ENCODE assay signal across 11 cellular contexts in the genomic region with DNA sequence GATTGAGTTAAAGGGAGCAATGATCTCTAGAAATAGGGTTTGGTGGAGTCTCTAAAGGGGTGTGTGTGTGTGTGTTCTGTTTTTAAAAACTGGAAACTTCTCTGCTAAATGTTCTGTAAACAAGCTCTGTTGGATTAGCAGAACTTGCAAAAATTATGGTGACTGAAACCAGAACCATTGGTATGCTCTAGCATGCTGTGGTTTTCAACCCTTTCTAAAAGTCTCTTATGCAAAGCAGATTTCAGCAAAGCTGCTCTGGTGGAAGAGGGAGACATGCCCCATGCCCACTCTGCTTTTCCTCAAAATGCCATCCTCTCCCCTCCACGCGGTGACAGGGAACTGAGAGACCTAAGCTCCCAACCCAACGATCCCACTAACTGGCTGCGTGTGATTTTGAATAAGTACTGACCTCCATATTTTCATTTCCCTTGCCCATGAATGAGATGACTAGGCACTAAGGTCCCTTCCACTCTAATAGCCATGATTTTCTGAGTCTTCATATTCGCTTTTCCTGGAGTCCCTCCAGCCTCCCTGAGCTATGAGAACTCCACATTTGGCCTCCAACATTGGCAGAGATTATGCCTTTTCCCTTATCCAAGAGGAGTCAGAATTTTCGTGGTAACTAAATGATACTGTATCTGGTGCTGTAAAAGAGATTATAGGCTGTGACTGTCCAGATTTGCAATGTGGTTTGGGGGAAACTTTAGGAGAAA.
A peak's percentile ranks its signal among the peaks of the same experiment; 100 is the strongest.
DNase-seq lines count a peak whose midpoint lies in the region; ATAC-seq, FAIRE-seq and TF ChIP-seq lines count a peak whose summit lies in the region.
"Had no signal": no experiment of that assay in that cellular context is flagged by ENCODE, and none has a peak within 500 bp of the region (broad histone marks: within the 10 kb centered on the region; RNA-seq: fewer than 3 reads in every experiment).

No MANE protein-coding gene starts in this region.

- no peak for DNase-seq in HepG2 (ENCODE audit: low spot score)
- no peak for DNase-seq in activated effector memory CD4-positive, alpha-beta T cell treated with anti-CD3 and anti-CD28 coated beads, Interleukin-2, amount 50 U/mL, for 16 hours
- DNase-seq in stimulated activated CD4-positive, alpha-beta T cell treated with anti-CD3 and anti-CD28 coated beads, Interleukin-2, amount 100 ng/mL, for 24 hours: no peak
- DNase-seq in DMS53 treated with DMSO at 0.1 percent for 48 hours (lab: John Stamatoyannopoulos, UW; ENCODE audit: unreplicated experiment): no peak
- DNase-seq: mesendoderm; stimulated activated naive CD4-positive, alpha-beta T cell had no signal

- H3K27me3 ChIP-seq in liver (ENCODE audit: control insufficient read depth in 4 of 4, insufficient read depth in 4 of 4, low read length in 3 of 4) (no peaks in the 10 kb centered on the region), HepG2 (ENCODE audit: control insufficient read depth in 1 of 2, insufficient read depth in 2 of 2, low read length in 2 of 2) (no peaks in the 10 kb centered on the region)

- intact Hi-C loops in HepG2 (cut with micrococcal nuclease; ENCODE audit: unreplicated experiment): no loop called here

- no peak for TF ChIP-seq EP300 in HepG2 (IDR thresholded peaks at IDR 0.05; ENCODE audit: low read depth in 2 of 2, low read length in 2 of 2)
- no peak for TF ChIP-seq EP300 in HepG2 (CRISPR knock-in tag; IDR thresholded peaks at IDR 0.05; ENCODE audit: borderline replicate concordance)

- H3K27ac ChIP-seq in liver (ENCODE audit: low read depth in 1 of 2, low read length in 2 of 2): peak overlapping the region; percentile 63 to 64
- no peak overlapping the region for H3K27ac ChIP-seq in HepG2 (ENCODE audit: extremely low read length, insufficient read depth, low read length)

- H3K4me2 ChIP-seq in HepG2 (ENCODE audit: low read depth, low read length): no peak overlapping the region

- TF ChIP-seq RAD21 in liver (IDR thresholded peaks at IDR 0.05) (no peak), HepG2 (CRISPR knock-in tag; IDR thresholded peaks at IDR 0.05) (no peak)

- WGBS in liver: 69% methylated on average over 6 of the region's 6 CpGs
- 85% methylated on average over 6 of the region's 6 CpGs for WGBS in HepG2 (ENCODE audit: low lambda C conversion rate)

- H3K9ac ChIP-seq in liver (ENCODE audit: low read depth in 1 of 2, low read length in 2 of 2) (no peak overlapping the region), HepG2 (ENCODE audit: insufficient read depth, low read depth, low read length) (no peak overlapping the region)

- CTCF ChIA-PET in HepG2 (lab: Yijun Ruan, JAX; ENCODE audit: low intra/inter-chr PET ratio, low total read pairs): no interaction called here

- no peak overlapping the region for H2AFZ ChIP-seq in HepG2 (ENCODE audit: low read length)

- H3K4me3 ChIP-seq in liver (ENCODE audit: low read depth in 1 of 3, low read length in 3 of 3) (no peak overlapping the region), HepG2 (replicated peaks in 1 of 3; ENCODE audit: insufficient read depth in 1 of 3, low read depth in 2 of 3, low read length in 3 of 3) (no peak overlapping the region)

- in situ Hi-C loops in HepG2 (cut with HindIII; ENCODE audit: extremely low pct_ligation_motif_present, low pct_unique_long_range_greater_than_20kb): no loop called here

- no peak for TF ChIP-seq CTCF in liver (IDR thresholded peaks at IDR 0.05; ENCODE audit: low read depth, low read length, missing input control)
- no peak for TF ChIP-seq CTCF in HepG2 (CRISPR knock-in tag; IDR thresholded peaks at IDR 0.05)

- no peak for TF ChIP-seq POLR2A in HepG2 (IDR thresholded peaks at IDR 0.05; ENCODE audit: insufficient read depth in 1 of 2, low read depth in 2 of 2, low read length in 2 of 2)

- POLR2A ChIA-PET in HepG2 (lab: Yijun Ruan, JAX): no interaction called here

- no peaks in the 10 kb centered on the region for H3K36me3 ChIP-seq in liver (ENCODE audit: control insufficient read depth in 4 of 4, insufficient read depth in 3 of 4, low read depth in 1 of 4, low read length in 3 of 4)
- H3K36me3 ChIP-seq in HepG2 (replicated peaks in 1 of 2; ENCODE audit: control insufficient read depth in 1 of 2, insufficient read depth in 2 of 2, low read length in 2 of 2): no peaks in the 10 kb centered on the region

- no peaks in the 10 kb centered on the region for H4K20me1 ChIP-seq in HepG2 (ENCODE audit: insufficient read depth, low read length)

- no peaks in the 10 kb centered on the region for H3K79me2 ChIP-seq in HepG2 (ENCODE audit: insufficient read depth, low read length)

- H3K4me1 ChIP-seq in liver (ENCODE audit: control insufficient read depth in 4 of 4, insufficient read depth in 4 of 4, low read length in 3 of 4) (peaks cover 0 to 22% (median 20%) of the 10 kb centered on the region in 4 donors), HepG2 (ENCODE audit: insufficient read depth, low read length) (peaks cover 19% of the 10 kb centered on the region)

- BruUV-seq in HepG2 (replicated peaks; lab: Mats Ljungman, UMichigan): no TSS peak

- FAIRE-seq in HepG2 (lab: Jason Lieb, UNC): no peak
- FAIRE-seq: G401.6 had no signal

- H3K9me3 ChIP-seq in liver (ENCODE audit: control insufficient read depth in 4 of 4, low read length in 3 of 4) (no peaks in the 10 kb centered on the region), HepG2 (ENCODE audit: low read length) (no peaks in the 10 kb centered on the region)

- ATAC-seq in HepG2: no peak
- peak; percentile 83 for ATAC-seq in HG02759 (IDR thresholded peaks at IDR 0.05; ENCODE audit: unreplicated experiment)
- ATAC-seq in HG03558 (IDR thresholded peaks at IDR 0.05; ENCODE audit: extremely low read depth, unreplicated experiment): peak; percentile 73
- ATAC-seq in SK-N-SH treated with all-trans-retinoic acid at 6 μM for 48 hours: no peak

TF ChIP-seq in liver, 16 proteins besides CTCF, POLR2A, EP300 and RAD21 (continues in another document):
- no peak for TF ChIP-seq GABPA (IDR thresholded peaks at IDR 0.05 in 1 of 2, conservative IDR thresholded peaks at IDR 0.05 in 1 of 2)
- TF ChIP-seq JUND (IDR thresholded peaks at IDR 0.05): no peak
- TF ChIP-seq YY1 (IDR thresholded peaks at IDR 0.05): no peak
- TF ChIP-seq HNF4A (conservative IDR thresholded peaks at IDR 0.05): no peak
- TF ChIP-seq, protein P1, sequence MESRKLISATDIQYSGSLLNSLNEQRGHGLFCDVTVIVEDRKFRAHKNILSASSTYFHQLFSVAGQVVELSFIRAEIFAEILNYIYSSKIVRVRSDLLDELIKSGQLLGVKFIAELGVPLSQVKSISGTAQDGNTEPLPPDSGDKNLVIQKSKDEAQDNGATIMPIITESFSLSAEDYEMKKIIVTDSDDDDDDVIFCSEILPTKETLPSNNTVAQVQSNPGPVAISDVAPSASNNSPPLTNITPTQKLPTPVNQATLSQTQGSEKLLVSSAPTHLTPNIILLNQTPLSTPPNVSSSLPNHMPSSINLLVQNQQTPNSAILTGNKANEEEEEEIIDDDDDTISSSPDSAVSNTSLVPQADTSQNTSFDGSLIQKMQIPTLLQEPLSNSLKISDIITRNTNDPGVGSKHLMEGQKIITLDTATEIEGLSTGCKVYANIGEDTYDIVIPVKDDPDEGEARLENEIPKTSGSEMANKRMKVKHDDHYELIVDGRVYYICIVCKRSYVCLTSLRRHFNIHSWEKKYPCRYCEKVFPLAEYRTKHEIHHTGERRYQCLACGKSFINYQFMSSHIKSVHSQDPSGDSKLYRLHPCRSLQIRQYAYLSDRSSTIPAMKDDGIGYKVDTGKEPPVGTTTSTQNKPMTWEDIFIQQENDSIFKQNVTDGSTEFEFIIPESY (IDR thresholded peaks at IDR 0.05): no peak
- peak; percentile 9 for TF ChIP-seq SP1 (IDR thresholded peaks at IDR 0.05)

TF ChIP-seq in HepG2, 621 proteins besides CTCF, POLR2A, EP300 and RAD21:
- no peak for TF ChIP-seq ZNF709 (CRISPR knock-in tag; IDR thresholded peaks at IDR 0.05)
- no peak for TF ChIP-seq KAT7 (CRISPR knock-in tag; IDR thresholded peaks at IDR 0.05; ENCODE audit: borderline replicate concordance)

TF ChIP-seq in SK-N-SH treated with all-trans-retinoic acid at 6 μM for 48 hours, 23 proteins besides CTCF, POLR2A, EP300 and RAD21 (continues in another document):
- TF ChIP-seq ARNTL (CRISPR knock-in tag; IDR thresholded peaks at IDR 0.05; ENCODE audit: borderline replicate concordance, low read depth): no peak
- no peak for TF ChIP-seq TOX (CRISPR knock-in tag; IDR thresholded peaks at IDR 0.05; ENCODE audit: borderline replicate concordance)
- TF ChIP-seq CREB5 (CRISPR knock-in tag; IDR thresholded peaks at IDR 0.05; ENCODE audit: low read depth): no peak
- TF ChIP-seq, protein P2, sequence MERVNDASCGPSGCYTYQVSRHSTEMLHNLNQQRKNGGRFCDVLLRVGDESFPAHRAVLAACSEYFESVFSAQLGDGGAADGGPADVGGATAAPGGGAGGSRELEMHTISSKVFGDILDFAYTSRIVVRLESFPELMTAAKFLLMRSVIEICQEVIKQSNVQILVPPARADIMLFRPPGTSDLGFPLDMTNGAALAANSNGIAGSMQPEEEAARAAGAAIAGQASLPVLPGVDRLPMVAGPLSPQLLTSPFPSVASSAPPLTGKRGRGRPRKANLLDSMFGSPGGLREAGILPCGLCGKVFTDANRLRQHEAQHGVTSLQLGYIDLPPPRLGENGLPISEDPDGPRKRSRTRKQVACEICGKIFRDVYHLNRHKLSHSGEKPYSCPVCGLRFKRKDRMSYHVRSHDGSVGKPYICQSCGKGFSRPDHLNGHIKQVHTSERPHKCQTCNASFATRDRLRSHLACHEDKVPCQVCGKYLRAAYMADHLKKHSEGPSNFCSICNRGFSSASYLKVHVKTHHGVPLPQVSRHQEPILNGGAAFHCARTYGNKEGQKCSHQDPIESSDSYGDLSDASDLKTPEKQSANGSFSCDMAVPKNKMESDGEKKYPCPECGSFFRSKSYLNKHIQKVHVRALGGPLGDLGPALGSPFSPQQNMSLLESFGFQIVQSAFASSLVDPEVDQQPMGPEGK (CRISPR knock-in tag; IDR thresholded peaks at IDR 0.05; ENCODE audit: borderline replicate concordance): no peak
- TF ChIP-seq TCF4 (CRISPR knock-in tag; IDR thresholded peaks at IDR 0.05; ENCODE audit: borderline replicate concordance): no peak
- no peak for TF ChIP-seq GLIS3 (CRISPR knock-in tag; IDR thresholded peaks at IDR 0.05)
- TF ChIP-seq ZFP3 (CRISPR knock-in tag; IDR thresholded peaks at IDR 0.05): no peak
- TF ChIP-seq ZNF565 (CRISPR knock-in tag; conservative IDR thresholded peaks at IDR 0.05; ENCODE audit: low read depth): no peak
- TF ChIP-seq OSR1 (CRISPR knock-in tag; IDR thresholded peaks at IDR 0.05): no peak

Comparison
In these comparisons a context has a peak if more than half of its experiments do, and no peak if none do; other contexts are left out.
1. ATAC-seq: peak in HG02759 (single experiment) and HG03558 (single experiment); none in HepG2 (single experiment) and SK-N-SH treated with all-trans-retinoic acid at 6 μM for 48 hours (single experiment).